In genomic region chr12:790608-791007, GRCh38 we compare ENCODE assay signal across 1 cellular context.
TF ChIP-seq lines count a peak whose summit lies in the region.

No MANE protein-coding gene starts in this region.

TF ChIP-seq in A549, 52 proteins besides CTCF, POLR2A, EP300 and RAD21 (continued from another document):
- TF ChIP-seq REST (IDR thresholded peaks at IDR 0.05) (no peak), ZC3H11A (IDR thresholded peaks at IDR 0.05) (no peak), CBX8 (IDR thresholded peaks at IDR 0.05) (no peak), HOXB5 (CRISPR knock-in tag; IDR thresholded peaks at IDR 0.05) (no peak), JUN (IDR thresholded peaks at IDR 0.05) (no peak), NPAS2 (CRISPR knock-in tag; IDR thresholded peaks at IDR 0.05; ENCODE audit: borderline replicate concordance) (no peak), KDM1A (IDR thresholded peaks at IDR 0.05; ENCODE audit: low read depth) (no peak)
